In genomic region chr3:87167634-87168456, GRCh38 we compare ENCODE assay signal across 1 cellular context.
TF ChIP-seq lines count a peak whose summit lies in the region.

No MANE protein-coding gene starts in this region.

TF ChIP-seq in HepG2, 621 proteins besides CTCF, POLR2A, EP300 and RAD21:
- no peak for TF ChIP-seq ZSCAN30 (CRISPR knock-in tag; IDR thresholded peaks at IDR 0.05)
- TF ChIP-seq ZEB1 (IDR thresholded peaks at IDR 0.05; ENCODE audit: insufficient replicate concordance, low read depth) = no peak
- peak; percentile 60; the same call in 1 of the 2 replicates for TF ChIP-seq SMC3 (IDR thresholded peaks at IDR 0.05; ENCODE audit: low read length)
- TF ChIP-seq TCF7 (IDR thresholded peaks at IDR 0.05; ENCODE audit: low read depth) = no peak
- TF ChIP-seq E2F1 (CRISPR knock-in tag; IDR thresholded peaks at IDR 0.05) = no peak
- no peak for TF ChIP-seq SATB2 (CRISPR knock-in tag; IDR thresholded peaks at IDR 0.05)
- no peak for TF ChIP-seq PLSCR1 (CRISPR knock-in tag; IDR thresholded peaks at IDR 0.05; ENCODE audit: borderline replicate concordance)
- TF ChIP-seq ATF5 (CRISPR knock-in tag; IDR thresholded peaks at IDR 0.05; ENCODE audit: low read depth) = no peak
- peak; percentile 62 for TF ChIP-seq STAG1 (CRISPR knock-in tag; IDR thresholded peaks at IDR 0.05)
- no peak for TF ChIP-seq ZBTB7B (CRISPR knock-in tag; IDR thresholded peaks at IDR 0.05)
- no peak for TF ChIP-seq HOXA9 (CRISPR knock-in tag; IDR thresholded peaks at IDR 0.05; ENCODE audit: borderline replicate concordance)
- no peak for TF ChIP-seq THAP8 (CRISPR knock-in tag; IDR thresholded peaks at IDR 0.05; ENCODE audit: borderline replicate concordance)
- no peak for TF ChIP-seq ASH2L (IDR thresholded peaks at IDR 0.05; ENCODE audit: insufficient read length, low read depth, low read length)
